ENCODE assay signal across 18 cellular contexts in the genomic region with DNA sequence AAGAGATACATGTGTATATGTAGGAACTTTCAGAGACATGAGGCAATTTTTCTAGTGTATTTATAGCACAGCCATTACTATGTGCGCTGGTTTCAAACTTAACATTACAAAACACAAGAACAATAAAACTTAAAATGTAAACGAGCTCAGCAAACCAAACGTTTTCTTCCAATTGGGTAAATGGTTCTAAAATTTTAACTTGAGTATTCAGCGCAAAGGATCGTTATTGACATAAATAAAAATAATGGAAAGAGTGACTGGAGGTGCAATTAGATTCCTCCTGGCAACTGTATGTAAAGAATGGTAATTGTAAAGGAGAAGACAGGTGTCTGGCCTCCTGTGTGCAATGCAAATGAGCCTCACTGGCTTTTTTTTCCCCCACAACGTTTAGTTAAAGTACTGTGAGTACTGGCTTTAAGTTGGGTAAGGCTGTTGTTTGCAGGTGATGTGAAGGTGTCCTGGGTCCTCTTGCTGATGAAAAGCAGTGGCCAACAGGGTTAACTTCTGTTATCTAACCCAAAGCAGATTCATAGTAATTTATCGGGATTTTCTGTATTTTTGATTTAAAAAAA. TPM values are rescaled to one million over a fixed set of nuclear protein-coding genes. Genes with fewer than 3 reads are reported as not detected.
A peak's percentile ranks its signal among the peaks of the same experiment; 100 is the strongest.
DNase-seq lines count a peak whose midpoint lies in the region; ATAC-seq lines count a peak whose summit lies in the region.
"Had no signal": no experiment of that assay in that cellular context is flagged by ENCODE, and none has a peak within 500 bp of the region (broad histone marks: within the 10 kb centered on the region; RNA-seq: fewer than 3 reads in every experiment).

No MANE protein-coding gene starts in this region.

- CTCF ChIA-PET in T-cell (lab: Charles Lee) = no interaction called here

- no peaks in the 10 kb centered on the region for H3K9me3 Mint-ChIP-seq in stimulated activated memory B cell treated with anti-CD40 and anti-IgM and Interleukin-4, amounts not matched to agents 10 μg/mL and 1 μg/mL and 100 μg/mL, for 72 hours
- peaks cover 0 to 6% (median 0%) of the 10 kb centered on the region in 3 donors for H3K9me3 Mint-ChIP-seq in T-cell
- H3K9me3 Mint-ChIP-seq: CD8-positive, alpha-beta memory T cell had no signal

- no peaks in the 10 kb centered on the region for H3K36me3 Mint-ChIP-seq in stimulated activated memory B cell treated with anti-CD40 and anti-IgM and Interleukin-4, amounts not matched to agents 10 μg/mL and 1 μg/mL and 100 μg/mL, for 72 hours
- H3K36me3 Mint-ChIP-seq in T-cell = no peaks in the 10 kb centered on the region
- H3K36me3 Mint-ChIP-seq: CD8-positive, alpha-beta memory T cell had no signal

- ATAC-seq in stimulated activated memory B cell treated with anti-CD40 and anti-IgM and Interleukin-4, amounts not matched to agents 10 μg/mL and 1 μg/mL and 100 μg/mL, for 72 hours = no peak
- ATAC-seq in T-cell (replicated peaks in 1 of 4) = no peak
- ATAC-seq: T-helper 17 cell had no signal

- no peaks in the 10 kb centered on the region for H3K27me3 Mint-ChIP-seq in stimulated activated memory B cell treated with anti-CD40 and anti-IgM and Interleukin-4, amounts not matched to agents 10 μg/mL and 1 μg/mL and 100 μg/mL, for 72 hours
- peaks cover 0 to 5% of the 10 kb centered on the region in 2 donors for H3K27me3 Mint-ChIP-seq in T-cell

- no peak overlapping the region for H3K4me3 Mint-ChIP-seq in stimulated activated memory B cell treated with anti-CD40 and anti-IgM and Interleukin-4, amounts not matched to agents 10 μg/mL and 1 μg/mL and 100 μg/mL, for 72 hours
- no peak overlapping the region for H3K4me3 Mint-ChIP-seq in T-cell
- H3K4me3 Mint-ChIP-seq: CD8-positive, alpha-beta memory T cell; T-helper 17 cell had no signal

- H3K4me1 Mint-ChIP-seq in stimulated activated memory B cell treated with anti-CD40 and anti-IgM and Interleukin-4, amounts not matched to agents 10 μg/mL and 1 μg/mL and 100 μg/mL, for 72 hours = no peaks in the 10 kb centered on the region
- H3K4me1 Mint-ChIP-seq in T-cell = no peaks in the 10 kb centered on the region
- H3K4me1 Mint-ChIP-seq: CD8-positive, alpha-beta memory T cell had no signal

- DNase-seq in COLO668 (lab: John Stamatoyannopoulos, UW; ENCODE audit: unreplicated experiment) = peak; percentile 25
- DNase-seq in NCI-H1105 treated with DMSO at 0.1 percent for 48 hours (lab: John Stamatoyannopoulos, UW) = peak; percentile 68
- peak; percentile 68 for DNase-seq in NCI-H2081 treated with DMSO at 0.1 percent for 48 hours (lab: John Stamatoyannopoulos, UW)
- DNase-seq in NCI-H774 (lab: John Stamatoyannopoulos, UW) = peak; percentile 69
- DNase-seq in cerebellum (ENCODE audit: low spot score) = no peak
- DNase-seq in T-cell = no peak
- no peak for DNase-seq in NAMALWA (ENCODE audit: low spot score)
- DNase-seq: CD8-positive, alpha-beta memory T cell; GF-D8; H7; MG63; NCI-H510A treated with DMSO at 0.1 percent for 48 hours; RPMI8226; SIG-M5; T-helper 17 cell had no signal

- POLR2A ChIA-PET in T-cell (lab: Charles Lee) = no interaction called here

- no peak overlapping the region for H3K27ac Mint-ChIP-seq in stimulated activated memory B cell treated with anti-CD40 and anti-IgM and Interleukin-4, amounts not matched to agents 10 μg/mL and 1 μg/mL and 100 μg/mL, for 72 hours
- no peak overlapping the region for H3K27ac Mint-ChIP-seq in T-cell
- H3K27ac Mint-ChIP-seq: CD8-positive, alpha-beta memory T cell; T-helper 17 cell had no signal

RNA-seq across cellular contexts. Expression of gene GADL1, which starts 14.1 kb away (rescaled TPM):
- total RNA-seq in cerebellum (0.27 TPM), T-cell (not detected)
- total RNA-seq: CD8-positive, alpha-beta memory T cell; Daoy; H7; HT-29; T-helper 17 cell had no signal

Comparison
In these comparisons a context has a peak if more than half of its experiments do, and no peak if none do; other contexts are left out.
1. DNase-seq: peak in COLO668 (single experiment), NCI-H1105 treated with DMSO at 0.1 percent for 48 hours (single experiment), NCI-H2081 treated with DMSO at 0.1 percent for 48 hours (single experiment) and NCI-H774 (single experiment); none in cerebellum (single experiment), T-cell (0 of 34) and NAMALWA (single experiment).